ENCODE assay signal across 33 cellular contexts in genomic region chr12:117158911-117159310, GRCh38. TPM values are rescaled to one million over a fixed set of nuclear protein-coding genes. Genes with fewer than 3 reads are reported as not detected.
DNase-seq lines count a peak whose midpoint lies in the region; ATAC-seq and TF ChIP-seq lines count a peak whose summit lies in the region.
"Had no signal": no experiment of that assay in that cellular context is flagged by ENCODE, and none has a peak within 500 bp of the region (broad histone marks: within the 10 kb centered on the region; RNA-seq: fewer than 3 reads in every experiment).

No MANE protein-coding gene starts in this region.

- no peaks in the 10 kb centered on the region for H3K9me3 Mint-ChIP-seq in activated T-cell treated with anti-CD3 and anti-CD28 coated beads, Interleukin-2, amount 50 U/mL, for 24 hours
- no peaks in the 10 kb centered on the region for H3K9me3 Mint-ChIP-seq in activated T-cell treated with anti-CD3 and anti-CD28 coated beads, Interleukin-2, amount 50 U/mL, for 72 hours
- H3K9me3 Mint-ChIP-seq: CD4-positive, alpha-beta T cell; naive B cell had no signal

- in situ Hi-C loops in HAP-1 (cut with MboI; ENCODE audit: low sequenced_read_pairs), result no loop called here

- TF ChIP-seq CTCF in adrenal gland (IDR thresholded peaks at IDR 0.05) (no peak), hepatocyte (IDR thresholded peaks at IDR 0.05; ENCODE audit: poor library complexity) (no peak)

- H3K9me2 ChIP-seq in hepatocyte (replicated peaks; ENCODE audit: insufficient read depth), result no peaks in the 10 kb centered on the region

- no peaks in the 10 kb centered on the region for H3K27me3 Mint-ChIP-seq in activated T-cell treated with anti-CD3 and anti-CD28 coated beads, Interleukin-2, amount 50 U/mL, for 24 hours
- no peaks in the 10 kb centered on the region for H3K27me3 Mint-ChIP-seq in activated T-cell treated with anti-CD3 and anti-CD28 coated beads, Interleukin-2, amount 50 U/mL, for 72 hours (ENCODE audit: low read depth)
- H3K27me3 Mint-ChIP-seq: CD4-positive, alpha-beta T cell; naive B cell had no signal

- H3K27ac Mint-ChIP-seq in activated T-cell treated with anti-CD3 and anti-CD28 coated beads, Interleukin-2, amount 50 U/mL, for 24 hours, result peak overlapping the region; percentile 47
- no peak overlapping the region for H3K27ac Mint-ChIP-seq in activated T-cell treated with anti-CD3 and anti-CD28 coated beads, Interleukin-2, amount 50 U/mL, for 72 hours
- H3K27ac Mint-ChIP-seq: CD4-positive, alpha-beta T cell had no signal

- no peak for DNase-seq in activated T-cell treated with anti-CD3 and anti-CD28 coated beads, Interleukin-2, amount 50 U/mL, for 24 hours
- DNase-seq in activated T-cell treated with anti-CD3 and anti-CD28 coated beads, Interleukin-2, amount 50 U/mL, for 72 hours, result no peak
- DNase-seq in adrenal gland (peak in 6 of 7 donors; percentile 56 to 83 (median 62)), hepatocyte (ENCODE audit: low spot score) (peak; percentile 40), renal cortical epithelial cell (ENCODE audit: low read depth) (peak; percentile 33), HAP-1 (ENCODE audit: low spot score in 2 of 2) (no peak)
- no peak for DNase-seq in activated CD4-positive, CD25-positive, alpha-beta regulatory T cell treated with anti-CD3 and anti-CD28 coated beads, Interleukin-2, amount 50 U/mL, for 72 hours
- DNase-seq: activated CD4-positive, alpha-beta T cell treated with anti-CD3 and anti-CD28 coated beads for 4 hours; activated gamma-delta T cell; activated T-cell treated with anti-CD3 and anti-CD28 coated beads for 4 hours; CD4-positive, alpha-beta T cell; DMS 273 treated with DMSO at 0.1 percent for 48 hours; gastrocnemius medialis; H7; hippocampal formation; left lung; naive B cell; NCI-H1092 treated with DMSO at 0.1 percent for 48 hours; NCI-H187; NCI-H82; small intestine; stomach; T-helper 2 cell; tibial artery had no signal

- H3K27me3 ChIP-seq in adrenal gland, result no peaks in the 10 kb centered on the region
- H3K27me3 ChIP-seq in hepatocyte, result no peaks in the 10 kb centered on the region
- H3K27me3 ChIP-seq in HAP-1 (ENCODE audit: low read depth), result no peaks in the 10 kb centered on the region
- H3K27me3 ChIP-seq: breast epithelium, esophagus muscularis mucosa, gastrocnemius medialis, left lung, stomach, tibial artery had no signal

- no peaks in the 10 kb centered on the region for H3K4me1 Mint-ChIP-seq in activated T-cell treated with anti-CD3 and anti-CD28 coated beads, Interleukin-2, amount 50 U/mL, for 24 hours (ENCODE audit: low read depth)
- H3K4me1 Mint-ChIP-seq in activated T-cell treated with anti-CD3 and anti-CD28 coated beads, Interleukin-2, amount 50 U/mL, for 72 hours (ENCODE audit: low read depth), result no peaks in the 10 kb centered on the region

- intact Hi-C loops in adrenal gland (cut with DNase I), result no loop called here

- peak in 1 of 2 donors; percentile 38 for TF ChIP-seq POLR2A in adrenal gland (IDR thresholded peaks at IDR 0.05)

- H3K27ac ChIP-seq in adrenal gland, result peak overlapping the region; percentile 58 to 90 (median 78)
- peak overlapping the region; percentile 55 for H3K27ac ChIP-seq in hepatocyte
- H3K27ac ChIP-seq: 22Rv1, breast epithelium, coronary artery, esophagus muscularis mucosa, gastrocnemius medialis, left lung, SK-N-MC, stomach, tibial artery had no signal

- H3K4me2 ChIP-seq in hepatocyte, result no peak overlapping the region

- H3K4me1 ChIP-seq in adrenal gland (replicated peaks in 1 of 2) (peaks cover 31 to 39% of the 10 kb centered on the region in 2 donors), hepatocyte (ENCODE audit: insufficient read depth) (peaks cover 2% of the 10 kb centered on the region), HAP-1 (no peaks in the 10 kb centered on the region)
- H3K4me1 ChIP-seq: breast epithelium, esophagus muscularis mucosa, gastrocnemius medialis, left lung, tibial artery had no signal

- ATAC-seq in activated T-cell treated with anti-CD3 and anti-CD28 coated beads, Interleukin-2, amount 50 U/mL, for 72 hours (replicated peaks in 1 of 2), result no peak
- no peak for ATAC-seq in GM21381 (IDR thresholded peaks at IDR 0.05; ENCODE audit: unreplicated experiment)
- ATAC-seq: gastrocnemius medialis, K562, left lung had no signal

- peaks cover 96% of the 10 kb centered on the region for H3K36me3 Mint-ChIP-seq in activated T-cell treated with anti-CD3 and anti-CD28 coated beads, Interleukin-2, amount 50 U/mL, for 24 hours (ENCODE audit: low read depth)
- H3K36me3 Mint-ChIP-seq in activated T-cell treated with anti-CD3 and anti-CD28 coated beads, Interleukin-2, amount 50 U/mL, for 72 hours (ENCODE audit: insufficient read depth in 2 of 2), result peaks cover 9 to 35% of the 10 kb centered on the region in 2 donors

- WGBS in adrenal gland, 4 donors, result 38 to 56% (median 49%) methylated on average over 5 of the region's 5 CpGs
- 57% methylated on average over 5 of the region's 5 CpGs for WGBS in hepatocyte (ENCODE audit: low lambda C conversion rate, missing lambda C conversion rate)

- H2AFZ ChIP-seq in hepatocyte, result no peak overlapping the region

- H3K4me3 ChIP-seq in adrenal gland (no peak overlapping the region), hepatocyte (no peak overlapping the region), HAP-1 (no peak overlapping the region)
- H3K4me3 ChIP-seq: breast epithelium, coronary artery, esophagus muscularis mucosa, gastrocnemius medialis, K562, left lung, SK-N-MC, stomach, tibial artery had no signal

- peaks cover 0 to 91% of the 10 kb centered on the region in 2 donors for H3K36me3 ChIP-seq in adrenal gland (replicated peaks in 1 of 2)
- no peaks in the 10 kb centered on the region for H3K36me3 ChIP-seq in hepatocyte (replicated peaks; ENCODE audit: insufficient read depth, low read depth)
- H3K36me3 ChIP-seq in HAP-1 (replicated peaks), result peaks cover 94% of the 10 kb centered on the region

- H4K20me1 ChIP-seq in hepatocyte (ENCODE audit: insufficient read depth, poor library complexity, severe bottlenecking), result no peaks in the 10 kb centered on the region

- no peak overlapping the region for H3K4me3 Mint-ChIP-seq in activated T-cell treated with anti-CD3 and anti-CD28 coated beads, Interleukin-2, amount 50 U/mL, for 24 hours
- no peak overlapping the region for H3K4me3 Mint-ChIP-seq in activated T-cell treated with anti-CD3 and anti-CD28 coated beads, Interleukin-2, amount 50 U/mL, for 72 hours
- H3K4me3 Mint-ChIP-seq: CD4-positive, alpha-beta T cell had no signal

- no peaks in the 10 kb centered on the region for H3K79me2 ChIP-seq in hepatocyte

- H3K9me3 ChIP-seq in adrenal gland (replicated peaks in 1 of 3) (no peaks in the 10 kb centered on the region), hepatocyte (ENCODE audit: low read depth) (no peaks in the 10 kb centered on the region), HAP-1 (no peaks in the 10 kb centered on the region)
- H3K9me3 ChIP-seq: breast epithelium, esophagus muscularis mucosa, gastrocnemius medialis, left lung, stomach, tibial artery had no signal

RNA-seq across cellular contexts. Expression of gene FBXO21, which starts 31.4 kb away (rescaled TPM):
- total RNA-seq in activated T-cell treated with anti-CD3 and anti-CD28 coated beads, Interleukin-2, amount 50 U/mL, for 72 hours, result 10 to 100 TPM; 17.2 to 24.7 TPM
- total RNA-seq in adrenal gland (100 to 1,000 TPM in 6 of 8 donors, 10 to 100 TPM in 2; 74.5 to 309 (median 128) TPM), hepatocyte (32.6 and 68.0 TPM in 2 replicates), renal cortical epithelial cell (110 and 129 TPM in 2 replicates)
- polyA plus RNA-seq in adrenal gland (10 to 100 TPM; 22.8 to 54.7 (median 24.0) TPM), hepatocyte (41.9 and 46.3 TPM in 2 replicates)

RNA-seq across cellular contexts. Expression of gene TESC, which starts 59.7 kb away (rescaled TPM):
- total RNA-seq in activated T-cell treated with anti-CD3 and anti-CD28 coated beads, Interleukin-2, amount 50 U/mL, for 72 hours, result 10 to 100 TPM; 32.4 to 42.0 TPM
- total RNA-seq in adrenal gland (100 to 1,000 TPM in 2 of 8 donors, 10 to 100 TPM in 6; 47.8 to 144 (median 82.9) TPM), hepatocyte (15.9 and 20.8 TPM in 2 replicates), renal cortical epithelial cell (7.3 and 14.6 TPM in 2 replicates)
- polyA plus RNA-seq in adrenal gland (10 to 100 TPM; 34.3 to 73.2 (median 45.4) TPM), hepatocyte (15.5 and 31.5 TPM in 2 replicates)
- total RNA-seq: M059J, osteocyte had no signal

Comparison
In these comparisons a context has a peak if more than half of its experiments do, and no peak if none do; other contexts are left out.
1. DNase-seq: peak in adrenal gland (6 of 7), hepatocyte (single experiment) and renal cortical epithelial cell (single experiment); none in activated T-cell treated with anti-CD3 and anti-CD28 coated beads, Interleukin-2, amount 50 U/mL, for 24 hours (single experiment), activated T-cell treated with anti-CD3 and anti-CD28 coated beads, Interleukin-2, amount 50 U/mL, for 72 hours (0 of 2), HAP-1 (0 of 2) and activated CD4-positive, CD25-positive, alpha-beta regulatory T cell treated with anti-CD3 and anti-CD28 coated beads, Interleukin-2, amount 50 U/mL, for 72 hours (single experiment).